Comparison of ENCODE assay signal across 25 cellular contexts in the genomic region with DNA sequence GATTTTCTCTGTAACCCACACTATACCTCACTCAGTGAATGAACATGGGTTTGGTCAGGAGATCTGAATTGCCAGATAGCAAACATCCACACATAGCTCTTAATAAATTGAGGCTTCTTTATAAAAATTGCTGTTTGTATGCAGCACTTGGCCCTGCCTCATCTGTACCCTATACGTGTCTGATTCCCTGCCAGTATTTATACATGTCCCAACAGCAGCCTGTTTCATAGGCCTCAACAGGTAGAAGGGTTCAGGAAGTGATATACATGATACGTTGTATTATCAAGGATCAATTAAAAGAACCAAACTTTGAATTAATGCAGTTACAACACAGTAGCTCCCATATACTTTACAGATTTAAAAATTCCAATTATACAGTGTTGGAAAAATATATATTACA. TPM values are rescaled to one million over a fixed set of nuclear protein-coding genes. Genes with fewer than 3 reads are reported as not detected.
"Had no signal": no experiment of that assay in that cellular context is flagged by ENCODE, and none has a peak within 500 bp of the region (broad histone marks: within the 10 kb centered on the region; RNA-seq: fewer than 3 reads in every experiment).

No MANE protein-coding gene starts in this region.

- H3K27me3 ChIP-seq: heart right ventricle, neutrophil, ovary, thyroid gland, upper lobe of left lung, vagina had no signal

- ATAC-seq: activated CD8-positive, alpha-beta T cell treated with anti-CD3 and anti-CD28 coated beads for 36 hours; activated T-cell treated with anti-CD3 and anti-CD28 coated beads, Interleukin-2, amount 50 U/mL, for 4 hours; effector memory CD8-positive, alpha-beta T cell; sciatic nerve; WTC11 had no signal

- H3K36me3 ChIP-seq: neutrophil, ovary, prostate gland, vagina had no signal

- H3K4me1 ChIP-seq: prostate gland, thyroid gland, upper lobe of left lung, vagina had no signal

- DNase-seq: activated CD4-positive, alpha-beta T cell treated with anti-CD3 and anti-CD28 coated beads, Interleukin-2, amount 50 U/mL, for 1 hour; activated CD8-positive, alpha-beta T cell treated with anti-CD3 and anti-CD28 coated beads for 36 hours; activated naive CD4-positive, alpha-beta T cell treated with Interleukin-2 at 50 U/mL for 16 hours; activated T-cell treated with anti-CD3 and anti-CD28 coated beads, Interleukin-2, amount 50 U/mL, for 4 hours; aorta; cortex of kidney; effector memory CD8-positive, alpha-beta T cell; foreskin melanocyte; heart right ventricle; left ventricle myocardium superior; naive B cell; nephron progenitor cell; ovary; retina; stimulated activated CD4-positive, alpha-beta T cell treated with anti-CD3 and anti-CD28 coated beads, Interleukin-12 subunit alpha, Interleukin-12 subunit beta, amount 100 ng/mL, for 4 hours; stimulated activated CD4-positive, alpha-beta T cell treated with anti-CD3 and anti-CD28 coated beads, Interleukin-4, amount 100 ng/mL, for 1 hour; T-helper 2 cell; thyroid gland; upper lobe of left lung had no signal

- H3K9me3 ChIP-seq: neutrophil, ovary, prostate gland, thyroid gland, upper lobe of left lung, vagina had no signal

- H3K4me3 ChIP-seq: heart right ventricle, ovary, prostate gland, skin epidermis, thyroid gland, upper lobe of left lung, vagina had no signal

- H3K27ac ChIP-seq: neutrophil, ovary, prostate gland, thyroid gland, upper lobe of left lung had no signal

RNA-seq across cellular contexts. Expression of gene RASSF9, which starts 32.3 kb away (rescaled TPM):
- total RNA-seq: activated CD8-positive, alpha-beta T cell treated with anti-CD3 and anti-CD28 coated beads for 36 hours; activated T-cell treated with anti-CD3 and anti-CD28 coated beads, Interleukin-2, amount 50 U/mL, for 4 hours had no signal
